In the genomic region with DNA sequence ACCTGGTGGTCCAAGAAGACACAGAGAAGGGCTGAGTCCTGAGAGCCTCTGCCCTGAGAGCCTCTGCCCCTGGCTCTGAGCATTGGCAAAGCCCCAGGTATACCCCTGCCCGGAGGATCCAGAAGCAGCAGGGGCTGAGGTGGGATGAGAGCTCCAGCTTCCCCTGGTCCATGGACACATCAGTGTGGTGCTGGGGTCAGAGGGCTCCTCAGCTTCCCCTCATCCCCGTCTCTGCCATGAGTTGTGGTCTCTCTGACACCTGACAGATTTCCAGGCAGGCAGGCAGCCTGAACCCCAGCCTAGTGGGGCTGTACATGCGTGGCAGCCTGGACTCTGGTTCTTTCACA, we compare ENCODE assay signal across 33 cellular contexts. TPM values are rescaled to one million over a fixed set of nuclear protein-coding genes. Genes with fewer than 3 reads are reported as not detected.
"Had no signal": no experiment of that assay in that cellular context is flagged by ENCODE, and none has a peak within 500 bp of the region (broad histone marks: within the 10 kb centered on the region; RNA-seq: fewer than 3 reads in every experiment).

No MANE protein-coding gene starts in this region.

- H3K9me3 Mint-ChIP-seq: activated CD8-positive, alpha-beta T cell treated with anti-CD3 and anti-CD28 coated beads for 36 hours; activated naive CD8-positive, alpha-beta T cell treated with anti-CD3 and anti-CD28 coated beads for 36 hours; activated T-cell treated with anti-CD3 and anti-CD28 coated beads, Interleukin-2, amount 50 U/mL, for 4 hours; memory B cell; naive thymus-derived CD4-positive, alpha-beta T cell; stimulated activated naive B cell treated with anti-CD40 and anti-IgM and Interleukin-4, amounts not matched to agents 10 μg/mL and 1 μg/mL and 100 μg/mL, for 72 hours had no signal

- FAIRE-seq: endothelial cell of umbilical vein had no signal

- H2AFZ ChIP-seq: hepatocyte had no signal

- H3K4me2 ChIP-seq: hepatocyte, smooth muscle cell had no signal

- H3K27ac Mint-ChIP-seq: activated CD8-positive, alpha-beta T cell treated with anti-CD3 and anti-CD28 coated beads for 36 hours; activated naive CD8-positive, alpha-beta T cell treated with anti-CD3 and anti-CD28 coated beads for 36 hours; brain; memory B cell; naive thymus-derived CD4-positive, alpha-beta T cell; progenitor cell of endocrine pancreas; stimulated activated naive B cell treated with anti-CD40 and anti-IgM and Interleukin-4, amounts not matched to agents 10 μg/mL and 1 μg/mL and 100 μg/mL, for 72 hours; WTC11 had no signal

- ATAC-seq: activated CD8-positive, alpha-beta T cell treated with anti-CD3 and anti-CD28 coated beads for 36 hours; activated T-cell treated with anti-CD3 and anti-CD28 coated beads, Interleukin-2, amount 50 U/mL, for 4 hours; gastroesophageal sphincter; left cardiac atrium; naive thymus-derived CD4-positive, alpha-beta T cell; stimulated activated naive B cell treated with anti-CD40 and anti-IgM and Interleukin-4, amounts not matched to agents 10 μg/mL and 1 μg/mL and 100 μg/mL, for 72 hours; WTC11 had no signal

- H3K4me3 Mint-ChIP-seq: activated CD8-positive, alpha-beta T cell treated with anti-CD3 and anti-CD28 coated beads for 36 hours; activated naive CD8-positive, alpha-beta T cell treated with anti-CD3 and anti-CD28 coated beads for 36 hours; activated T-cell treated with anti-CD3 and anti-CD28 coated beads, Interleukin-2, amount 50 U/mL, for 4 hours; memory B cell; naive thymus-derived CD4-positive, alpha-beta T cell; stimulated activated naive B cell treated with anti-CD40 and anti-IgM and Interleukin-4, amounts not matched to agents 10 μg/mL and 1 μg/mL and 100 μg/mL, for 72 hours; WTC11 had no signal

- DNase-seq: activated CD4-positive, alpha-beta T cell treated with anti-CD3 and anti-CD28 coated beads, Interleukin-2, amount 50 U/mL, for 1 hour; activated CD8-positive, alpha-beta T cell treated with anti-CD3 and anti-CD28 coated beads for 36 hours; activated naive CD4-positive, alpha-beta T cell; activated naive CD8-positive, alpha-beta T cell treated with anti-CD3 and anti-CD28 coated beads for 36 hours; activated T-cell treated with anti-CD3 and anti-CD28 coated beads, Interleukin-2, amount 50 U/mL, for 4 hours; islet precursor cell; midbrain; naive thymus-derived CD4-positive, alpha-beta T cell; stimulated activated CD4-positive, alpha-beta T cell treated with anti-CD3 and anti-CD28 coated beads, Interleukin-15, amount 100 ng/mL, for 24 hours; stimulated activated CD4-positive, alpha-beta T cell treated with anti-CD3 and anti-CD28 coated beads, Interleukin-2, amount 100 ng/mL, for 24 hours; stimulated activated naive B cell treated with anti-CD40 and anti-IgM and Interleukin-4, amounts not matched to agents 10 μg/mL and 1 μg/mL and 100 μg/mL, for 72 hours; stomach; T-helper 2 cell; thyroid gland had no signal

- H3K27me3 ChIP-seq: adrenal gland, ascending aorta, thyroid gland had no signal

- H3K27ac ChIP-seq: adrenal gland, ascending aorta, cardiac muscle cell, gastroesophageal sphincter, hepatocyte, stomach, thyroid gland had no signal

- H3K36me3 Mint-ChIP-seq: activated naive CD8-positive, alpha-beta T cell treated with anti-CD3 and anti-CD28 coated beads for 36 hours; brain; memory B cell; naive thymus-derived CD4-positive, alpha-beta T cell; stimulated activated naive B cell treated with anti-CD40 and anti-IgM and Interleukin-4, amounts not matched to agents 10 μg/mL and 1 μg/mL and 100 μg/mL, for 72 hours had no signal

- H3K4me3 ChIP-seq: adrenal gland, ascending aorta, cardiac muscle cell, gastroesophageal sphincter, hepatocyte, smooth muscle cell, stomach, thyroid gland had no signal

- H3K9me3 ChIP-seq: adrenal gland, ascending aorta, gastroesophageal sphincter, stomach, thyroid gland had no signal

- H3K36me3 ChIP-seq: adrenal gland, ascending aorta, cardiac muscle cell, gastroesophageal sphincter, stomach, thyroid gland had no signal

- H3K79me2 ChIP-seq: hepatocyte had no signal

RNA-seq across cellular contexts. Expression of a gene that starts 3.5 kb away (rescaled TPM):
- total RNA-seq: smooth muscle cell had no signal
- polyA plus RNA-seq: naive thymus-derived CD4-positive, alpha-beta T cell; smooth muscle cell had no signal

RNA-seq across cellular contexts. Expression of a gene that starts 34.0 kb away (rescaled TPM):
- total RNA-seq: activated CD8-positive, alpha-beta T cell treated with anti-CD3 and anti-CD28 coated beads for 36 hours; activated naive CD8-positive, alpha-beta T cell treated with anti-CD3 and anti-CD28 coated beads for 36 hours; activated T-cell treated with anti-CD3 and anti-CD28 coated beads, Interleukin-2, amount 50 U/mL, for 4 hours; adrenal gland; ascending aorta; cardiac muscle cell; endothelial cell of umbilical vein; fibroblast of lung; fibroblast of villous mesenchyme; gastroesophageal sphincter; hepatocyte; left cardiac atrium; lower leg skin; naive thymus-derived CD4-positive, alpha-beta T cell; osteoblast; renal cortical epithelial cell; smooth muscle cell; stomach; thyroid gland; ureter; WTC11 had no signal
- polyA plus RNA-seq: adrenal gland; cardiac muscle cell; endothelial cell of umbilical vein; esophagus; fibroblast of lung; hepatocyte; naive thymus-derived CD4-positive, alpha-beta T cell; smooth muscle cell; stomach had no signal
